23 cellular contexts compared by ENCODE assay signal in genomic region chr18:5983479-5983878, GRCh38.
"Had no signal": no experiment of that assay in that cellular context is flagged by ENCODE, and none has a peak within 500 bp of the region (broad histone marks: within the 10 kb centered on the region; RNA-seq: fewer than 3 reads in every experiment).

No MANE protein-coding gene starts in this region.

- FAIRE-seq: small intestine had no signal

- H3K4me1 ChIP-seq: ascending aorta, colonic mucosa, gastroesophageal sphincter, left lung, transverse colon had no signal

- H3K36me3 Mint-ChIP-seq: activated naive CD4-positive, alpha-beta T cell treated with anti-CD3 and anti-CD28 coated beads, Interleukin-2, amount 50 U/mL, for 72 hours; WTC11 had no signal

- DNase-seq: activated CD8-positive, alpha-beta memory T cell treated with anti-CD3 and anti-CD28 coated beads for 24 hours; activated CD8-positive, alpha-beta memory T cell treated with anti-CD3 and anti-CD28 coated beads, Interleukin-2, amount 50 U/mL, for 4 hours; activated T-cell treated with anti-CD3 and anti-CD28 coated beads, Interleukin-2, amount 50 U/mL, for 24 hours; brain microvascular endothelial cell; colonic mucosa; dorsolateral prefrontal cortex; effector memory CD8-positive, alpha-beta T cell; left lung; mammary epithelial cell; nucleus accumbens; small intestine; stimulated activated CD4-positive, alpha-beta T cell treated with anti-CD3 and anti-CD28 coated beads, Interleukin-15, amount 100 ng/mL, for 24 hours; stimulated activated naive B cell treated with anti-CD40 and anti-IgM and Interleukin-4, amounts not matched to agents 10 μg/mL and 1 μg/mL and 100 μg/mL, for 72 hours; T1000; transverse colon had no signal

- H3K36me3 ChIP-seq: ascending aorta, brain microvascular endothelial cell, colonic mucosa, gastroesophageal sphincter, left lung, transverse colon had no signal

- H3K27me3 Mint-ChIP-seq: activated T-cell treated with anti-CD3 and anti-CD28 coated beads, Interleukin-2, amount 50 U/mL, for 24 hours; effector memory CD8-positive, alpha-beta T cell; stimulated activated naive B cell treated with anti-CD40 and anti-IgM and Interleukin-4, amounts not matched to agents 10 μg/mL and 1 μg/mL and 100 μg/mL, for 72 hours had no signal

- H3K9me3 ChIP-seq: ascending aorta, colonic mucosa, gastroesophageal sphincter, left lung, transverse colon had no signal

- H3K27ac ChIP-seq: ascending aorta, brain microvascular endothelial cell, colonic mucosa, dorsolateral prefrontal cortex, gastroesophageal sphincter, left lung, transverse colon had no signal

- H3K9me3 Mint-ChIP-seq: activated naive CD4-positive, alpha-beta T cell treated with anti-CD3 and anti-CD28 coated beads, Interleukin-2, amount 50 U/mL, for 72 hours; activated T-cell treated with anti-CD3 and anti-CD28 coated beads, Interleukin-2, amount 50 U/mL, for 24 hours; activated T-helper 17 cell treated with anti-CD3 and anti-CD28 coated beads, Interleukin-2, amount 50 U/mL, for 72 hours; effector memory CD8-positive, alpha-beta T cell; nephron; stimulated activated naive B cell treated with anti-CD40 and anti-IgM and Interleukin-4, amounts not matched to agents 10 μg/mL and 1 μg/mL and 100 μg/mL, for 72 hours; T-helper 1 cell treated with Interleukin-12 subunit alpha and Interleukin-12 subunit beta and Interleukin-4 antibody, amounts not matched to agents 30 μg/mL and 1 μg/mL, for 36 hours; WTC11 had no signal

- H3K4me3 Mint-ChIP-seq: activated T-cell treated with anti-CD3 and anti-CD28 coated beads, Interleukin-2, amount 50 U/mL, for 24 hours; activated T-helper 17 cell treated with anti-CD3 and anti-CD28 coated beads, Interleukin-2, amount 50 U/mL, for 72 hours; effector memory CD8-positive, alpha-beta T cell; nephron; stimulated activated naive B cell treated with anti-CD40 and anti-IgM and Interleukin-4, amounts not matched to agents 10 μg/mL and 1 μg/mL and 100 μg/mL, for 72 hours; T-helper 1 cell treated with Interleukin-12 subunit alpha and Interleukin-12 subunit beta and Interleukin-4 antibody, amounts not matched to agents 30 μg/mL and 1 μg/mL, for 36 hours; WTC11 had no signal

- H3K27me3 ChIP-seq: ascending aorta, brain microvascular endothelial cell, colonic mucosa, dorsolateral prefrontal cortex, gastroesophageal sphincter, left lung, transverse colon had no signal

- H3K4me1 Mint-ChIP-seq: activated T-helper 17 cell treated with anti-CD3 and anti-CD28 coated beads, Interleukin-2, amount 50 U/mL, for 72 hours had no signal

- ATAC-seq: activated naive CD4-positive, alpha-beta T cell treated with anti-CD3 and anti-CD28 coated beads, Interleukin-2, amount 50 U/mL, for 72 hours; activated T-helper 17 cell treated with anti-CD3 and anti-CD28 coated beads, Interleukin-2, amount 50 U/mL, for 72 hours; effector memory CD8-positive, alpha-beta T cell; gastroesophageal sphincter; left lung; sciatic nerve; stimulated activated naive B cell treated with anti-CD40 and anti-IgM and Interleukin-4, amounts not matched to agents 10 μg/mL and 1 μg/mL and 100 μg/mL, for 72 hours; WTC11 had no signal

- H3K27ac Mint-ChIP-seq: activated naive CD4-positive, alpha-beta T cell treated with anti-CD3 and anti-CD28 coated beads, Interleukin-2, amount 50 U/mL, for 72 hours; activated T-cell treated with anti-CD3 and anti-CD28 coated beads, Interleukin-2, amount 50 U/mL, for 24 hours; activated T-helper 17 cell treated with anti-CD3 and anti-CD28 coated beads, Interleukin-2, amount 50 U/mL, for 72 hours; effector memory CD8-positive, alpha-beta T cell; nephron; stimulated activated naive B cell treated with anti-CD40 and anti-IgM and Interleukin-4, amounts not matched to agents 10 μg/mL and 1 μg/mL and 100 μg/mL, for 72 hours; T-helper 1 cell treated with Interleukin-12 subunit alpha and Interleukin-12 subunit beta and Interleukin-4 antibody, amounts not matched to agents 30 μg/mL and 1 μg/mL, for 36 hours; WTC11 had no signal

- H3K4me3 ChIP-seq: ascending aorta, colonic mucosa, dorsolateral prefrontal cortex, gastroesophageal sphincter, left lung, transverse colon had no signal
